In genomic region chr16:87295661-87296531, GRCh38 we compare ENCODE assay signal across 1 cellular context.
TF ChIP-seq lines count a peak whose summit lies in the region.

No MANE protein-coding gene starts in this region.

TF ChIP-seq in WTC11, 78 proteins besides CTCF, POLR2A, EP300 and RAD21 (continued from another document):
- TF ChIP-seq NFATC4 (CRISPR knock-in tag; IDR thresholded peaks at IDR 0.05) (no peak), PRDM15 (CRISPR knock-in tag; IDR thresholded peaks at IDR 0.05) (no peak), E2F5 (CRISPR knock-in tag; IDR thresholded peaks at IDR 0.05) (no peak), NR2C2 (CRISPR knock-in tag; IDR thresholded peaks at IDR 0.05) (no peak), MAX (CRISPR knock-in tag; IDR thresholded peaks at IDR 0.05) (no peak)
